ENCODE assay signal across 1 cellular context in the genomic region with DNA sequence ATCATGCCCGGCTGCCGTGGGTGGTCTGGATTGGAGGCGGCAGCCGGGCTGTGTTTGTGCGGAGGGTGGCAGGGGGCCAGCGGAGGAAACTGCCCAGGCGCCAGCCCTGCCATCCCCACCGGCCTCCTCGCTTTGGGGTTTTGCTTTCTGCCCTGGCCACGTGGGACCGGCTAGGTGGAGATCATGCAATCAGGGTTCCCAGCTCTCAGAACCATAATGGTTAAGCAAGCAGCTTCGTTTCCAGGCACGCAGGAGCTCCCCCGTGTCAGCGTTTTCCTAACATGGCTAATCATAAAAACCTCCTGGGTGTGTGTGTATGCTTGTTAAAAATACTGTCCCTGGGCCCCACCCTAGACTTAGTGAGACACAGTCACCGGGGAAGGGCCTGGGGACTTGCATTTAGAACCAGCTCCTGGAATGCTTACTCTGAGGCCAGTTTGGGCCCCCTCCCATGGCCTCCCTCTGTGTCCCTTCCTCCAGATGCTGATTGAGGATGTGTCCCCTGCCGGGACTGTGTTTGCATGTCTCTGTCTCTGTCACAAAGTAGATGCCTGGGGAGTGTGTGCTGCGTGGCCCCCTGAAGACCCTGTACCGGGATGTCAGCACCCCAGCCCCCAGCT.
A peak's percentile ranks its signal among the peaks of the same experiment; 100 is the strongest.
TF ChIP-seq lines count a peak whose summit lies in the region.

No MANE protein-coding gene starts in this region.

TF ChIP-seq in liver, 16 proteins besides CTCF, POLR2A, EP300 and RAD21 (continued from another document):
- TF ChIP-seq, protein P1, sequence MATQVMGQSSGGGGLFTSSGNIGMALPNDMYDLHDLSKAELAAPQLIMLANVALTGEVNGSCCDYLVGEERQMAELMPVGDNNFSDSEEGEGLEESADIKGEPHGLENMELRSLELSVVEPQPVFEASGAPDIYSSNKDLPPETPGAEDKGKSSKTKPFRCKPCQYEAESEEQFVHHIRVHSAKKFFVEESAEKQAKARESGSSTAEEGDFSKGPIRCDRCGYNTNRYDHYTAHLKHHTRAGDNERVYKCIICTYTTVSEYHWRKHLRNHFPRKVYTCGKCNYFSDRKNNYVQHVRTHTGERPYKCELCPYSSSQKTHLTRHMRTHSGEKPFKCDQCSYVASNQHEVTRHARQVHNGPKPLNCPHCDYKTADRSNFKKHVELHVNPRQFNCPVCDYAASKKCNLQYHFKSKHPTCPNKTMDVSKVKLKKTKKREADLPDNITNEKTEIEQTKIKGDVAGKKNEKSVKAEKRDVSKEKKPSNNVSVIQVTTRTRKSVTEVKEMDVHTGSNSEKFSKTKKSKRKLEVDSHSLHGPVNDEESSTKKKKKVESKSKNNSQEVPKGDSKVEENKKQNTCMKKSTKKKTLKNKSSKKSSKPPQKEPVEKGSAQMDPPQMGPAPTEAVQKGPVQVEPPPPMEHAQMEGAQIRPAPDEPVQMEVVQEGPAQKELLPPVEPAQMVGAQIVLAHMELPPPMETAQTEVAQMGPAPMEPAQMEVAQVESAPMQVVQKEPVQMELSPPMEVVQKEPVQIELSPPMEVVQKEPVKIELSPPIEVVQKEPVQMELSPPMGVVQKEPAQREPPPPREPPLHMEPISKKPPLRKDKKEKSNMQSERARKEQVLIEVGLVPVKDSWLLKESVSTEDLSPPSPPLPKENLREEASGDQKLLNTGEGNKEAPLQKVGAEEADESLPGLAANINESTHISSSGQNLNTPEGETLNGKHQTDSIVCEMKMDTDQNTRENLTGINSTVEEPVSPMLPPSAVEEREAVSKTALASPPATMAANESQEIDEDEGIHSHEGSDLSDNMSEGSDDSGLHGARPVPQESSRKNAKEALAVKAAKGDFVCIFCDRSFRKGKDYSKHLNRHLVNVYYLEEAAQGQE (IDR thresholded peaks at IDR 0.05), result no peak
- TF ChIP-seq JUND (IDR thresholded peaks at IDR 0.05), result no peak
- no peak for TF ChIP-seq GABPA (IDR thresholded peaks at IDR 0.05 in 1 of 2, conservative IDR thresholded peaks at IDR 0.05 in 1 of 2)
- TF ChIP-seq YY1 (IDR thresholded peaks at IDR 0.05), result peak; percentile 34
- no peak for TF ChIP-seq EGR1 (IDR thresholded peaks at IDR 0.05; ENCODE audit: low read depth in 2 of 2)
- no peak for TF ChIP-seq TAF1 (conservative IDR thresholded peaks at IDR 0.05)
- no peak for TF ChIP-seq FOXA1 (IDR thresholded peaks at IDR 0.05)
